Comparison of ENCODE assay signal across 13 cellular contexts in the genomic region with DNA sequence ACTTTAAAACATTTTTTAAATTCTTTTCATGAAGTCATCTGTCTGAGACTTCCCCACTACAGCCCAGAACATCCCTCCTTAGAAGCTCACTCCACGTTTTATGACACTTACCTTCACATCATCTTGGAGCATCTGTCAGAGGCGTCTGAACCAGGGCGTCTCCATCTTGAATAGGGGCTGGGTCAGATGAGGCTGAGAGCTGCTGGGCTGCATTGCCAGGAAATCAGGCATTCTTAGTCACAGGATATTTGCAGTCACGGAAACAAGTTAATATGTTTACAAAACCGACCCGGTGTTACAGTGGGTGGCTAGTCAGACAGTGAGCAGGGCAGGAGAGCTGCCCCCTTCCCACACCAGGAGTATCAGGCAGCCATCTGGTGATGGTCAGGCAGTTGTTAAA.
DNase-seq lines count a peak whose midpoint lies in the region; ATAC-seq and TF ChIP-seq lines count a peak whose summit lies in the region.
"Had no signal": no experiment of that assay in that cellular context is flagged by ENCODE, and none has a peak within 500 bp of the region (broad histone marks: within the 10 kb centered on the region; RNA-seq: fewer than 3 reads in every experiment).

No MANE protein-coding gene starts in this region.

- intact Hi-C loops in Right ventricle myocardium inferior (cut with DNase I), result no loop called here

- H3K4me1 ChIP-seq in cardiac muscle cell (ENCODE audit: low read depth), result peaks cover 36% of the 10 kb centered on the region
- peaks cover 38% of the 10 kb centered on the region for H3K4me1 ChIP-seq in skeletal muscle satellite cell (ENCODE audit: control insufficient read depth, insufficient read depth, low read length)
- H3K4me1 ChIP-seq: Peyer's patch had no signal

- DNase-seq in cardiac muscle cell (ENCODE audit: low read depth in 1 of 2, low spot score in 1 of 2) (peak in 1 of 2 donors; percentile 63), Right ventricle myocardium inferior (ENCODE audit: missing footprints) (no peak), amniotic epithelial cell (ENCODE audit: low read depth) (peak; percentile 39), glomerular visceral epithelial cell (ENCODE audit: extremely low spot score) (peak; percentile 48), pons (ENCODE audit: low spot score) (no peak)
- DNase-seq in stimulated activated CD4-positive, alpha-beta T cell treated with anti-CD3 and anti-CD28 coated beads, Interleukin-4, amount 100 ng/mL, for 4 hours, result no peak
- DNase-seq: activated naive CD8-positive, alpha-beta T cell treated with anti-CD3 and anti-CD28 coated beads, Interleukin-2, amount 10 ng/mL, durations not matched to agents 7 days and 5 days; DMS153; NCI-H446; nucleus accumbens; Peyer's patch had no signal

- no peaks in the 10 kb centered on the region for H3K36me3 ChIP-seq in cardiac muscle cell
- no peaks in the 10 kb centered on the region for H3K36me3 ChIP-seq in skeletal muscle satellite cell (ENCODE audit: insufficient read depth, low read length)
- H3K36me3 ChIP-seq: Peyer's patch had no signal

- no peaks in the 10 kb centered on the region for H3K27me3 ChIP-seq in cardiac muscle cell
- no peaks in the 10 kb centered on the region for H3K27me3 ChIP-seq in skeletal muscle satellite cell (ENCODE audit: control insufficient read depth, insufficient read depth, low read length)
- H3K27me3 ChIP-seq: Peyer's patch had no signal

- H3K9ac ChIP-seq in skeletal muscle satellite cell (ENCODE audit: low read depth, low read length), result peak overlapping the region; percentile 36

- ATAC-seq in Right ventricle myocardium inferior (no peak), GM19328 (IDR thresholded peaks at IDR 0.05; ENCODE audit: unreplicated experiment) (no peak)

- no peaks in the 10 kb centered on the region for H3K9me3 ChIP-seq in cardiac muscle cell (ENCODE audit: low read depth)
- peaks cover 3% of the 10 kb centered on the region for H3K9me3 ChIP-seq in skeletal muscle satellite cell (replicated peaks; ENCODE audit: low read length)
- H3K9me3 ChIP-seq: Peyer's patch had no signal

- no peak overlapping the region for H3K4me2 ChIP-seq in skeletal muscle satellite cell (ENCODE audit: low read length)

- H3K27ac ChIP-seq in cardiac muscle cell, result peak overlapping the region; percentile 85
- H3K27ac ChIP-seq: Peyer's patch had no signal

- H3K4me3 ChIP-seq in cardiac muscle cell (no peak overlapping the region), skeletal muscle satellite cell (ENCODE audit: low read length) (no peak overlapping the region)
- H3K4me3 ChIP-seq: Peyer's patch had no signal

- TF ChIP-seq CTCF in cardiac muscle cell (IDR thresholded peaks at IDR 0.05; ENCODE audit: low read depth, low read length), result no peak

Comparison
In these comparisons a context has a peak if more than half of its experiments do, and no peak if none do; other contexts are left out.
1. DNase-seq: peak in amniotic epithelial cell (single experiment) and glomerular visceral epithelial cell (single experiment); none in Right ventricle myocardium inferior (single experiment), stimulated activated CD4-positive, alpha-beta T cell treated with anti-CD3 and anti-CD28 coated beads, Interleukin-4, amount 100 ng/mL, for 4 hours (0 of 2) and pons (single experiment).